In the genomic region with DNA sequence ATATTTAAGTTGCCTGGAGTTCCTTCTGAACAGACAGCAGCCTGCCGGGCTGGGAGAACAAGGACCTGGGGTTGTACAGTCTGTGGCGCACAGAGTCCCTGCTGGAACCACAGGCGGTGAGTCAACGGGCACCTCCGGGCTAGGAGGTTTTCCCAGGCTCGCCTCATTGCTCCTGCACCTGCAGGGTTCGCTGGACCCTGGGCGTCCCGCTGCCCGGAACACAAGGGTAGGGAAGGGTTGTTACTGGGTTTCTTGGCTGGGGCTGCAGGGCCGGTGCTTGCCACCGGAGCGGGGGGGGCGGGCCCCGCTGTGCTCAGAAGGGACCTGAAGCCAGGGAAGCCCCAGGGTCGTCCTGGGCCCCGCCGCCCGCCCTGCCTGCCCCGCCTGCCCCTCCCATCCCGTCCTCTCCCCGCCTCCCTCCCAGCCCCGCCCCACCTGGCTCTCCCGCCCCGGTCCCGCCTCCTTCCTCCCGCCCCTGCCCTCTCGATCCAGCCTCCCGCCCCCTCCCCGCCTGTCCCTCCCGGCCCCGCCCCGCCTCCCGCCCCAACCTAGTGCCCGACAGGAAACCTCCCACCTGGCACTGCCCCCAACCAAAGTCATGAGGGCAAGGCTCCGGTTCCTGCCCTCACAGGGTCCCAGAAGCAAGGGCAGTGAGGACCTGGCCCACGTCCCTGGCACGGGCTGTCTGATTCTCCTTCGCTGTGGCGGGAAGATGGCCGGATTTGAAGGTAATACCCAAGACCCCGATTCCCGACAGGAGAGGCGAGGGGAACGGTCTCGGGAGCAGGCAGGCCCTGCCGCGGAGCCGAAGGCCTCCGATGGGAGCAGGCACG, we compare ENCODE assay signal across 8 cellular contexts. TPM values are rescaled to one million over a fixed set of nuclear protein-coding genes. Genes with fewer than 3 reads are reported as not detected.
DNase-seq lines count a peak whose midpoint lies in the region; ATAC-seq and TF ChIP-seq lines count a peak whose summit lies in the region.

No MANE protein-coding gene starts in this region.

- peak; percentile 80 for DNase-seq in SJCRH30
- peak; percentile 63 for DNase-seq in activated naive CD4-positive, alpha-beta T cell treated with anti-CD3 and anti-CD28 coated beads, Interleukin-2, amount 50 U/mL, for 16 hours
- peak; percentile 83 for DNase-seq in Right ventricle myocardium superior
- peak; percentile 81 to 83 for DNase-seq in trophoblast cell
- DNase-seq in ureter (ENCODE audit: low spot score) = peak; percentile 85

- H3K79me1 ChIP-seq in trophoblast cell (ENCODE audit: low read length) = peaks cover 2% of the 10 kb centered on the region

- H3K79me2 ChIP-seq in ACC112 (ENCODE audit: control insufficient read depth, insufficient read depth, low read length, unreplicated experiment) (no peaks in the 10 kb centered on the region), KMS-11 (ENCODE audit: insufficient read depth, low read depth) (peaks cover 4% of the 10 kb centered on the region; the same call in 1 of the 2 replicates), trophoblast cell (ENCODE audit: control insufficient read depth, insufficient read depth, low read length, poor library complexity) (peaks cover 3% of the 10 kb centered on the region)

- H3K27ac ChIP-seq in ACC112 (ENCODE audit: low read depth, low read length) = no peak overlapping the region
- no peak overlapping the region; the same call in 1 of the 2 replicates for H3K27ac ChIP-seq in KMS-11
- no peak overlapping the region for H3K27ac ChIP-seq in SJCRH30
- peak overlapping the region; percentile 2 for H3K27ac ChIP-seq in trophoblast cell (ENCODE audit: low read depth, low read length)

- no CpG with 5 or more reads among the region's 51 CpGs for WGBS in trophoblast cell (ENCODE audit: extremely low coverage, insufficient coverage, insufficient read length)

- no peaks in the 10 kb centered on the region for H4K20me1 ChIP-seq in KMS-11 (ENCODE audit: insufficient read depth)

- H2AK5ac ChIP-seq in trophoblast cell (ENCODE audit: low read length) = no peak overlapping the region

- H4K91ac ChIP-seq in trophoblast cell (ENCODE audit: low read depth, low read length) = no peak overlapping the region

- intact Hi-C loops in Right ventricle myocardium superior (cut with DNase I) = loop anchor here (10.0 kb wide), 1 partner anchor 183 kb away; no protein-coding TSS in a partner anchor

- H3K4me3 ChIP-seq in ACC112 (ENCODE audit: low read depth, low read length) (peak overlapping the region; percentile 68), KMS-11 (IDR thresholded peaks at IDR 0.05; ENCODE audit: insufficient read depth, low read depth, low read length) (peak overlapping the region; percentile 8), SJCRH30 (peak overlapping the region; percentile 58), trophoblast cell (ENCODE audit: low read depth, low read length) (peak overlapping the region; percentile 72)

- H3K9ac ChIP-seq in KMS-11 = peak overlapping the region; percentile 45; the same call in 1 of the 2 replicates
- peak overlapping the region; percentile 60 for H3K9ac ChIP-seq in trophoblast cell (ENCODE audit: low read length)

- H3K18ac ChIP-seq in trophoblast cell (ENCODE audit: low read length) = peak overlapping the region; percentile 40

- TF ChIP-seq CTCF in KMS-11 (conservative IDR thresholded peaks at IDR 0.05; ENCODE audit: low read depth, low read length) = no peak

- peak overlapping the region; percentile 6 for H3K4ac ChIP-seq in trophoblast cell (ENCODE audit: low read depth, low read length)

- H2BK5ac ChIP-seq in trophoblast cell (ENCODE audit: low read depth, low read length, poor library complexity) = no peak overlapping the region

- H3K4me1 ChIP-seq in ACC112 (ENCODE audit: control insufficient read depth, insufficient read depth, low read length, unreplicated experiment) (no peaks in the 10 kb centered on the region), KMS-11 (ENCODE audit: low read depth, poor library complexity, severe bottlenecking) (peaks cover 30% of the 10 kb centered on the region), SJCRH30 (no peaks in the 10 kb centered on the region), trophoblast cell (ENCODE audit: control insufficient read depth in 1 of 2, insufficient read depth in 2 of 2, low read length in 2 of 2) (peaks cover 0 to 22% of the 10 kb centered on the region in 2 experiments)

- H3K4me2 ChIP-seq in KMS-11 (peak overlapping the region; percentile 95), trophoblast cell (ENCODE audit: low read length) (peak overlapping the region; percentile 92)

- peak overlapping the region; percentile 13 for H4K12ac ChIP-seq in trophoblast cell (ENCODE audit: low read depth, low read length)

- no peak overlapping the region for H2BK120ac ChIP-seq in trophoblast cell (ENCODE audit: insufficient read depth, low read length, poor library complexity)

- H2AFZ ChIP-seq in ACC112 (ENCODE audit: low read length, unreplicated experiment) (no peak overlapping the region), KMS-11 (ENCODE audit: low read depth) (peak overlapping the region; percentile 52), trophoblast cell (ENCODE audit: insufficient read depth, low read length, poor library complexity) (peak overlapping the region; percentile 53)

- ATAC-seq in GM19023 (IDR thresholded peaks at IDR 0.05; ENCODE audit: unreplicated experiment) (peak; percentile 40), Right ventricle myocardium superior (ENCODE audit: poor library complexity) (peak; percentile 71)

- H3K14ac ChIP-seq in trophoblast cell (ENCODE audit: low read length) = peak overlapping the region; percentile 21

- H2BK12ac ChIP-seq in trophoblast cell (ENCODE audit: low read length) = no peak overlapping the region

- H3K36me3 ChIP-seq in ACC112 (ENCODE audit: insufficient read depth, low read length) (no peaks in the 10 kb centered on the region; the same call in 1 of the 2 replicates), KMS-11 (ENCODE audit: insufficient read depth) (no peaks in the 10 kb centered on the region), SJCRH30 (peaks cover 10% of the 10 kb centered on the region; the same call in 1 of the 2 replicates), trophoblast cell (ENCODE audit: control insufficient read depth in 1 of 2, insufficient read depth in 2 of 2, low read length in 2 of 2) (peaks cover 19 to 22% of the 10 kb centered on the region in 2 experiments)

- H3K27me3 ChIP-seq in ACC112 (ENCODE audit: insufficient read depth, low read length) (peaks cover 23% of the 10 kb centered on the region), KMS-11 (ENCODE audit: insufficient read depth, low read depth) (no peaks in the 10 kb centered on the region), SJCRH30 (no peaks in the 10 kb centered on the region), trophoblast cell (ENCODE audit: insufficient read depth, low read length) (no peaks in the 10 kb centered on the region)

- H3K9me3 ChIP-seq in SJCRH30 (replicated peaks) (peaks cover 3% of the 10 kb centered on the region; the same call in 1 of the 2 replicates), trophoblast cell (ENCODE audit: insufficient read depth, low read depth, low read length) (no peaks in the 10 kb centered on the region)

- peak overlapping the region; percentile 40 for H4K8ac ChIP-seq in trophoblast cell (ENCODE audit: low read depth, low read length)

- no peak overlapping the region for H3K23ac ChIP-seq in trophoblast cell (ENCODE audit: low read length)

RNA-seq across cellular contexts. Expression of gene JMJD4, which starts 6.8 kb away (rescaled TPM):
- 23.4 and 23.8 TPM in 2 replicates for total RNA-seq in SJCRH30 (2014; rRNA removed; shearing (Covaris generic))
- 6.6 TPM for total RNA-seq in Right ventricle myocardium superior
- 8.1 and 8.8 TPM in 2 replicates for polyA plus RNA-seq in trophoblast cell (2013)
- total RNA-seq in ureter = 21.3 TPM

RNA-seq across cellular contexts. Expression of gene SNAP47, which starts 7.0 kb away (rescaled TPM):
- 37.8 and 40.0 TPM in 2 replicates for total RNA-seq in SJCRH30 (2014; rRNA removed; shearing (Covaris generic))
- 23.6 TPM for total RNA-seq in Right ventricle myocardium superior
- 21.0 and 21.1 TPM in 2 replicates for polyA plus RNA-seq in trophoblast cell (2013)
- total RNA-seq in ureter = 31.1 TPM

Comparison
In these comparisons a context has a peak if more than half of its experiments do, and no peak if none do; other contexts are left out.
1. H3K4me3 ChIP-seq: peak in every context shown above with its lines; median percentile 72 in trophoblast cell; 68 in ACC112; 58 in SJCRH30; 8 in KMS-11.